In genomic region chr12:132413931-132414588, GRCh38 we compare ENCODE assay signal across 8 cellular contexts.
DNase-seq lines count a peak whose midpoint lies in the region; ATAC-seq, FAIRE-seq and TF ChIP-seq lines count a peak whose summit lies in the region.

No MANE protein-coding gene starts in this region.

- H3K27me3 ChIP-seq in MM.1S (replicated peaks; ENCODE audit: insufficient read depth, low read length) (no peaks in the 10 kb centered on the region; the same call in 1 of the 2 replicates), pancreas (no peaks in the 10 kb centered on the region)
- H3K27me3 ChIP-seq in CD4-positive, alpha-beta memory T cell (ENCODE audit: insufficient read depth, low read length) = no peaks in the 10 kb centered on the region

- H3K4me3 Mint-ChIP-seq in CD4-positive, alpha-beta memory T cell = no peak overlapping the region

- no peaks in the 10 kb centered on the region for H3K36me3 Mint-ChIP-seq in CD4-positive, alpha-beta memory T cell

- H3K9me2 ChIP-seq in MM.1S (replicated peaks; ENCODE audit: insufficient read depth, low read length) = no peaks in the 10 kb centered on the region

- ATAC-seq in pancreas = peak; percentile 9 to 28 (median 13)
- ATAC-seq in HG03521 (IDR thresholded peaks at IDR 0.05; ENCODE audit: unreplicated experiment) = no peak

- H3K4me1 ChIP-seq in MM.1S (ENCODE audit: low read length) (no peaks in the 10 kb centered on the region), pancreas (peaks cover 0 to 7% (median 0%) of the 10 kb centered on the region in 3 donors)
- H3K4me1 ChIP-seq in CD4-positive, alpha-beta memory T cell (ENCODE audit: insufficient read depth, low read length) = peaks cover 12% of the 10 kb centered on the region

- POLR2A ChIA-PET in CD4-positive, alpha-beta memory T cell (lab: Charles Lee; ENCODE audit: partially characterized antibody) = interaction anchor here (1.3 to 2.4 kb wide), 2 partner anchors 16 to 110 kb away, joined by 4 to 9 read pairs; no protein-coding TSS in a partner anchor

- no peak for FAIRE-seq in pancreas (lab: Jason Lieb, UNC)

- no peak overlapping the region for H2AFZ ChIP-seq in MM.1S (ENCODE audit: low read length)

- H3K9me3 Mint-ChIP-seq in CD4-positive, alpha-beta memory T cell = no peaks in the 10 kb centered on the region

- no peaks in the 10 kb centered on the region for H4K20me1 ChIP-seq in MM.1S (ENCODE audit: insufficient read depth, low read length)

- H3K27ac Mint-ChIP-seq in CD4-positive, alpha-beta memory T cell = no peak overlapping the region

- no peak overlapping the region for H3K27ac ChIP-seq in MM.1S (ENCODE audit: low read length)
- H3K27ac ChIP-seq in pancreas = no peak overlapping the region
- H3K27ac ChIP-seq in CD4-positive, alpha-beta memory T cell (ENCODE audit: low read depth, low read length) = no peak overlapping the region

- CTCF ChIA-PET in CD4-positive, alpha-beta memory T cell (lab: Charles Lee; ENCODE audit: partially characterized antibody) = interaction anchor here (0.8 to 5.2 kb wide), 10 partner anchors 15 to 1310 kb away, joined by 3 to 87 read pairs (median 10); no protein-coding TSS in a partner anchor

- no peaks in the 10 kb centered on the region for H3K9me3 ChIP-seq in MM.1S (replicated peaks; ENCODE audit: insufficient read depth, low read length)
- no peaks in the 10 kb centered on the region for H3K9me3 ChIP-seq in pancreas
- no peaks in the 10 kb centered on the region for H3K9me3 ChIP-seq in CD4-positive, alpha-beta memory T cell (ENCODE audit: control insufficient read depth in 1 of 2, low read length in 2 of 2)

- intact Hi-C loops in pancreas (cut with DNase I) = loop anchor here in 2 of 3 donors (2.0 to 10.0 kb wide), 2 partner anchors 109 to 259 kb away; no protein-coding TSS in a partner anchor
- intact Hi-C loops in CD4-positive, alpha-beta memory T cell (cut with micrococcal nuclease) = loop anchor here (1.0 kb wide), 1 partner anchor 260 kb away; no protein-coding TSS in a partner anchor

- 31 to 34% methylated on average over 33 to 36 of the region's 36 CpGs for WGBS in pancreas, 2 donors

- H3K79me2 ChIP-seq in MM.1S (ENCODE audit: low read length) = no peaks in the 10 kb centered on the region

- H3K36me3 ChIP-seq in MM.1S (replicated peaks; ENCODE audit: insufficient read depth, low read length) (no peaks in the 10 kb centered on the region), pancreas (no peaks in the 10 kb centered on the region)
- no peaks in the 10 kb centered on the region for H3K36me3 ChIP-seq in CD4-positive, alpha-beta memory T cell (ENCODE audit: insufficient read depth, low read length)

- H3F3A ChIP-seq in MM.1S (ENCODE audit: insufficient read depth, low read length) = no peaks in the 10 kb centered on the region

- TF ChIP-seq CTCF in MM.1S (IDR thresholded peaks at IDR 0.05; ENCODE audit: low read length) (peak; percentile 28; the same call in 1 of the 2 replicates), choroid plexus epithelial cell (conservative IDR thresholded peaks at IDR 0.05; ENCODE audit: low read depth, low read length) (peak; percentile 69), pancreas (IDR thresholded peaks at IDR 0.05) (peak in 3 of 4 donors; percentile 9 to 17 (median 15))

- H3K9ac ChIP-seq in MM.1S (ENCODE audit: low read length) = no peak overlapping the region

- DNase-seq in NCI-H1417 (lab: John Stamatoyannopoulos, UW) (peak; percentile 26 to 45 (median 40)), NCI-H1417 treated with DMSO at 0.1 percent for 48 hours (lab: John Stamatoyannopoulos, UW) (no peak), MM.1S (no peak), choroid plexus epithelial cell (ENCODE audit: low read depth) (no peak), pancreas (no peak), NCI-H2081 treated with DMSO at 0.1 percent for 48 hours (lab: John Stamatoyannopoulos, UW) (no peak)
- no peak for DNase-seq in CD4-positive, alpha-beta memory T cell

- H3K27me3 Mint-ChIP-seq in CD4-positive, alpha-beta memory T cell = peaks cover 0 to 1% of the 10 kb centered on the region in 2 donors

- no peak overlapping the region for H3K4me2 ChIP-seq in MM.1S (ENCODE audit: low read depth, low read length)

- H3K4me1 Mint-ChIP-seq in CD4-positive, alpha-beta memory T cell = peaks cover 0 to 4% (median under 1%) of the 10 kb centered on the region in 4 donors

- no peak overlapping the region for H3K4me3 ChIP-seq in MM.1S (ENCODE audit: low read length)
- no peak overlapping the region for H3K4me3 ChIP-seq in choroid plexus epithelial cell (ENCODE audit: low read depth, low read length)
- H3K4me3 ChIP-seq in pancreas = no peak overlapping the region
- no peak overlapping the region for H3K4me3 ChIP-seq in CD4-positive, alpha-beta memory T cell (ENCODE audit: low read length in 2 of 2)

Comparison
In these comparisons a context has a peak if more than half of its experiments do, and no peak if none do; other contexts are left out.
1. DNase-seq: peak in NCI-H1417 (3 of 3); none in NCI-H1417 treated with DMSO at 0.1 percent for 48 hours (single experiment), MM.1S (single experiment), choroid plexus epithelial cell (single experiment), pancreas (0 of 6), CD4-positive, alpha-beta memory T cell (0 of 5) and NCI-H2081 treated with DMSO at 0.1 percent for 48 hours (single experiment).
2. CTCF ChIP-seq: peak in every context shown above with its lines; median percentile 69 in choroid plexus epithelial cell; 28 in MM.1S; 15 in pancreas.